Comparison of ENCODE assay signal across 24 cellular contexts in genomic region chr9:124498040-124498439, GRCh38. TPM values are rescaled to one million over a fixed set of nuclear protein-coding genes. Genes with fewer than 3 reads are reported as not detected.
DNase-seq lines count a peak whose midpoint lies in the region; ATAC-seq and TF ChIP-seq lines count a peak whose summit lies in the region.
"Had no signal": no experiment of that assay in that cellular context is flagged by ENCODE, and none has a peak within 500 bp of the region (broad histone marks: within the 10 kb centered on the region; RNA-seq: fewer than 3 reads in every experiment).

No MANE protein-coding gene starts in this region.

- intact Hi-C loops in Right ventricle myocardium inferior (cut with DNase I) = no loop called here

- peak overlapping the region; percentile 1 for H4K91ac ChIP-seq in neuronal stem cell (ENCODE audit: low read depth, low read length, poor library complexity)
- no peak overlapping the region for H4K91ac ChIP-seq in H9 (ENCODE audit: insufficient read length, low read depth, low read length)

- H4K20me1 ChIP-seq in H9 (ENCODE audit: control insufficient read depth, insufficient read depth, insufficient read length) = no peaks in the 10 kb centered on the region

- H3K56ac ChIP-seq in H9 (ENCODE audit: insufficient read length, low read depth, low read length) = no peak overlapping the region

- TF ChIP-seq CTCF in right atrium auricular region (IDR thresholded peaks at IDR 0.05) (no peak), H9 (conservative IDR thresholded peaks at IDR 0.05) (no peak)

- H3K4me1 ChIP-seq in right atrium auricular region (peaks cover 0 to 11% of the 10 kb centered on the region in 2 donors), neuronal stem cell (ENCODE audit: control insufficient read depth in 2 of 2, insufficient read depth in 1 of 2, low read depth in 1 of 2, low read length in 2 of 2) (peaks cover 0 to 4% of the 10 kb centered on the region in 2 donors), H9 (ENCODE audit: insufficient read depth, low read length) (no peaks in the 10 kb centered on the region)
- H3K4me1 ChIP-seq: A549, BE2C, HAP-1 had no signal

- no peak overlapping the region for H4K8ac ChIP-seq in neuronal stem cell (ENCODE audit: low read depth, low read length)
- no peak overlapping the region for H4K8ac ChIP-seq in H9 (replicated peaks; ENCODE audit: insufficient read length, low read depth, low read length)

- H2BK120ac ChIP-seq in neuronal stem cell (ENCODE audit: low read depth, low read length) (no peak overlapping the region), H9 (ENCODE audit: low read depth, low read length, poor library complexity, severe bottlenecking) (no peak overlapping the region)

- H2BK12ac ChIP-seq in neuronal stem cell (ENCODE audit: low read length) (no peak overlapping the region), H9 (ENCODE audit: insufficient read length, low read depth, low read length) (no peak overlapping the region)

- H3K4me3 ChIP-seq in right atrium auricular region (no peak overlapping the region), neuronal stem cell (ENCODE audit: low read length in 2 of 2) (no peak overlapping the region)
- H3K4me3 ChIP-seq: A549; BLaER1 treated with 17β-estradiol and CSF1 and Interleukin-3, amounts not matched to agents 10 nM and 100 nM; GM12878; GM23248; HAP-1 had no signal

- H3K4me1 Mint-ChIP-seq in H9 = peaks cover 0 to 25% of the 10 kb centered on the region in 2 experiments; a peak in 2 of 4 replicates

- H3K79me2 ChIP-seq in H9 (ENCODE audit: insufficient read depth, low read length) = no peaks in the 10 kb centered on the region

- H3K4me2 ChIP-seq in neuronal stem cell (ENCODE audit: insufficient read depth, low read length, poor library complexity, severe bottlenecking) = no peak overlapping the region
- no peak overlapping the region for H3K4me2 ChIP-seq in H9 (ENCODE audit: insufficient read depth, insufficient read length, low read length)
- H3K4me2 ChIP-seq: A549; BLaER1 treated with 17β-estradiol and CSF1 and Interleukin-3, amounts not matched to agents 10 nM and 100 nM had no signal

- no peak overlapping the region for H2BK5ac ChIP-seq in neuronal stem cell (ENCODE audit: low read length)
- no peak overlapping the region for H2BK5ac ChIP-seq in H9 (ENCODE audit: insufficient read length, low read length)

- H2BK15ac ChIP-seq in neuronal stem cell (ENCODE audit: low read length) = no peak overlapping the region
- no peak overlapping the region for H2BK15ac ChIP-seq in H9 (ENCODE audit: low read depth, low read length)

- H3K27me3 ChIP-seq in right atrium auricular region = peaks cover 5 to 8% of the 10 kb centered on the region in 2 donors
- peaks cover 10 to 100% (median 16%) of the 10 kb centered on the region in 3 experiments for H3K27me3 ChIP-seq in neuronal stem cell (ENCODE audit: control insufficient read depth in 3 of 3, insufficient read depth in 3 of 3, low read depth in 1 of 3, low read length in 3 of 3)
- peaks cover 13% of the 10 kb centered on the region for H3K27me3 ChIP-seq in H9 (ENCODE audit: insufficient read depth, low read length)

- no peak overlapping the region for H3K27ac ChIP-seq in right atrium auricular region
- no peak overlapping the region for H3K27ac ChIP-seq in neuronal stem cell (replicated peaks; ENCODE audit: low read length)
- H3K27ac ChIP-seq in H9 (ENCODE audit: insufficient read length, low read depth, low read length) = no peak overlapping the region
- H3K27ac ChIP-seq: A549; BLaER1 treated with 17β-estradiol and CSF1 and Interleukin-3, amounts not matched to agents 10 nM and 100 nM; GM23248 had no signal

- H3K9me3 ChIP-seq in right atrium auricular region (no peaks in the 10 kb centered on the region), neuronal stem cell (replicated peaks in 1 of 2; ENCODE audit: control insufficient read depth in 2 of 2, insufficient read depth in 1 of 2, low read depth in 1 of 2, low read length in 2 of 2) (peaks cover 0 to 2% of the 10 kb centered on the region in 2 donors), H9 (ENCODE audit: control insufficient read depth, low read depth, low read length) (no peaks in the 10 kb centered on the region)
- H3K9me3 ChIP-seq: A549; BE2C; BLaER1 treated with 17β-estradiol and CSF1 and Interleukin-3, amounts not matched to agents 10 nM and 100 nM; HAP-1 had no signal

- no CpG with 5 or more reads among the region's 6 CpGs for WGBS in neuronal stem cell (ENCODE audit: extremely low coverage in 2 of 2, insufficient read length in 2 of 2, insufficient replicate concordance in 1 of 2), 2 donors
- no CpG with 5 or more reads among the region's 6 CpGs for WGBS in H9 (ENCODE audit: extremely low coverage, insufficient read length, low lambda C conversion rate)

- no peaks in the 10 kb centered on the region for H3K9me3 Mint-ChIP-seq in H9
- H3K9me3 Mint-ChIP-seq: CD4-positive, alpha-beta T cell; CD8-positive, alpha-beta memory T cell; HFFc6 had no signal

- H3T11ph ChIP-seq in H9 (ENCODE audit: low read length) = no peak overlapping the region

- H3K23ac ChIP-seq in neuronal stem cell (ENCODE audit: low read depth, low read length, poor library complexity) (no peak overlapping the region), H9 (ENCODE audit: insufficient read length, low read depth, low read length) (no peak overlapping the region)

- H3K9ac ChIP-seq in neuronal stem cell (ENCODE audit: low read depth, low read length, poor library complexity) (no peak overlapping the region), H9 (ENCODE audit: extremely low read depth, insufficient read length, low read length) (no peak overlapping the region)
- H3K9ac ChIP-seq: BLaER1 treated with 17β-estradiol and CSF1 and Interleukin-3, amounts not matched to agents 10 nM and 100 nM; GM23248 had no signal

- H4K5ac ChIP-seq in H9 (ENCODE audit: insufficient read length, low read depth, low read length) = no peak overlapping the region

- H3K4ac ChIP-seq in neuronal stem cell (ENCODE audit: low read length) = no peak overlapping the region
- no peak overlapping the region for H3K4ac ChIP-seq in H9 (ENCODE audit: low read depth, low read length)

- H2AK5ac ChIP-seq in neuronal stem cell (ENCODE audit: low read depth, low read length) = no peak overlapping the region
- no peak overlapping the region for H2AK5ac ChIP-seq in H9 (ENCODE audit: insufficient read length, low read length)

- H3K27me3 Mint-ChIP-seq in H9 (ENCODE audit: low read depth) = peaks cover 46% of the 10 kb centered on the region

- H3K4me3 Mint-ChIP-seq in H9 = no peak overlapping the region; a peak in 1 of 5 replicates
- H3K4me3 Mint-ChIP-seq: CD4-positive, alpha-beta T cell; CD8-positive, alpha-beta memory T cell; HFFc6 had no signal

- H3K79me1 ChIP-seq in neuronal stem cell (ENCODE audit: low read depth, low read length) (no peaks in the 10 kb centered on the region), H9 (ENCODE audit: insufficient read depth, low read depth, low read length, poor library complexity, severe bottlenecking) (no peaks in the 10 kb centered on the region)

- ATAC-seq in Right ventricle myocardium inferior = no peak
- ATAC-seq: A549, GM12878 had no signal

- H3K18ac ChIP-seq in neuronal stem cell (ENCODE audit: low read length) (no peak overlapping the region), H9 (ENCODE audit: insufficient read length, low read depth, low read length) (no peak overlapping the region)

- peak overlapping the region in 1 of 3 experiments; percentile 67; a peak in 1 of 7 replicates for H3K27ac Mint-ChIP-seq in H9
- H3K27ac Mint-ChIP-seq: CD14-positive monocyte; CD4-positive, alpha-beta T cell; HFFc6 had no signal

- H3K36me3 Mint-ChIP-seq in H9 (ENCODE audit: insufficient read depth in 1 of 3, low read depth in 3 of 3) = no peaks in the 10 kb centered on the region
- H3K36me3 Mint-ChIP-seq: CD14-positive monocyte; CD8-positive, alpha-beta memory T cell had no signal

- no peaks in the 10 kb centered on the region for H3K36me3 ChIP-seq in right atrium auricular region
- no peaks in the 10 kb centered on the region for H3K36me3 ChIP-seq in neuronal stem cell (replicated peaks in 1 of 2; ENCODE audit: control insufficient read depth in 2 of 2, insufficient read depth in 2 of 2, low read length in 2 of 2)
- H3K36me3 ChIP-seq: BE2C; BLaER1 treated with 17β-estradiol and CSF1 and Interleukin-3, amounts not matched to agents 10 nM and 100 nM; HAP-1 had no signal

- H3K23me2 ChIP-seq in H9 (ENCODE audit: insufficient read length, low read depth, low read length, poor library complexity, severe bottlenecking) = no peaks in the 10 kb centered on the region

- H2BK20ac ChIP-seq in H9 (ENCODE audit: low read depth, low read length, poor library complexity, severe bottlenecking) = no peak overlapping the region

- H3K14ac ChIP-seq in neuronal stem cell (ENCODE audit: low read length) (no peak overlapping the region), H9 (ENCODE audit: insufficient read depth, low read length) (no peak overlapping the region)

- DNase-seq in Right ventricle myocardium inferior (ENCODE audit: missing footprints) (peak; percentile 33), right atrium auricular region (ENCODE audit: low spot score) (no peak), OCI-M1 (lab: John Stamatoyannopoulos, UW) (peak; percentile 14), neuronal stem cell (ENCODE audit: low spot score) (no peak), H9 (no peak), NOMO-1 treated with DMSO at 0.1 percent for 48 hours (lab: John Stamatoyannopoulos, UW; ENCODE audit: unreplicated experiment) (no peak)
- DNase-seq: 8988T; ACHN; AML-193; BE2C; CD4-positive, alpha-beta T cell; CD8-positive, alpha-beta memory T cell; DMS 273 treated with DMSO at 0.1 percent for 48 hours; DMS79; EL; GDM1; GM23248; HFFc6 had no signal

- H2AFZ ChIP-seq in neuronal stem cell (ENCODE audit: low read length) = no peak overlapping the region
- H2AFZ ChIP-seq in H9 (ENCODE audit: low read length) = no peak overlapping the region
- H2AFZ ChIP-seq: GM23248 had no signal

RNA-seq across cellular contexts. Expression of gene NR5A1, which starts 9.2 kb away (rescaled TPM):
- total RNA-seq in Right ventricle myocardium inferior (not detected), right atrium auricular region (not detected), H9 (2021) (0.37 and 0.46 TPM in 2 replicates)
- 0.33 TPM for polyA plus RNA-seq in neuronal stem cell (2013, experiment 1 of 2)
- polyA plus RNA-seq in neuronal stem cell (2013, experiment 2 of 2) = 0.30 TPM
- total RNA-seq: CD4-positive, alpha-beta T cell; CD8-positive, alpha-beta memory T cell; GM23248; H4; HFFc6 had no signal
- polyA plus RNA-seq: A549; CD14-positive monocyte; CD8-positive, alpha-beta memory T cell; GM23248 had no signal

RNA-seq across cellular contexts. Expression of gene ADGRD2, which starts 47.8 kb away (rescaled TPM):
- total RNA-seq in Right ventricle myocardium inferior = not detected
- not detected for total RNA-seq in right atrium auricular region
- 0.54 TPM for polyA plus RNA-seq in neuronal stem cell (2013, experiment 1 of 2)
- polyA plus RNA-seq in neuronal stem cell (2013, experiment 2 of 2) = 0.58 TPM
- total RNA-seq in H9 (2021) = 1.2 and 1.5 TPM in 2 replicates
- total RNA-seq: CD4-positive, alpha-beta T cell; CD8-positive, alpha-beta memory T cell; GM12878; GM23248; H4; HFFc6 had no signal
- polyA plus RNA-seq: A549; CD14-positive monocyte; CD8-positive, alpha-beta memory T cell; GM12878; GM23248 had no signal

Comparison
In these comparisons a context has a peak if more than half of its experiments do, and no peak if none do; other contexts are left out.
1. DNase-seq: peak in Right ventricle myocardium inferior (single experiment) and OCI-M1 (single experiment); none in right atrium auricular region (single experiment), neuronal stem cell (single experiment), H9 (single experiment) and NOMO-1 treated with DMSO at 0.1 percent for 48 hours (single experiment).